In genomic region chr3:66017084-66017990, GRCh38 we compare ENCODE assay signal across 26 cellular contexts. TPM values are rescaled to one million over a fixed set of nuclear protein-coding genes. Genes with fewer than 3 reads are reported as not detected.
A peak's percentile ranks its signal among the peaks of the same experiment; 100 is the strongest.
DNase-seq lines count a peak whose midpoint lies in the region; ATAC-seq and TF ChIP-seq lines count a peak whose summit lies in the region.
"Had no signal": no experiment of that assay in that cellular context is flagged by ENCODE, and none has a peak within 500 bp of the region (broad histone marks: within the 10 kb centered on the region; RNA-seq: fewer than 3 reads in every experiment).

No MANE protein-coding gene starts in this region.

- H3K9me3 ChIP-seq in IMR-90 (ENCODE audit: control insufficient read depth, insufficient read depth, low read length): no peaks in the 10 kb centered on the region
- H3K9me3 ChIP-seq in left lung: no peaks in the 10 kb centered on the region
- H3K9me3 ChIP-seq in prostate gland: no peaks in the 10 kb centered on the region
- H3K9me3 ChIP-seq: SK-N-SH had no signal

- H3K9ac ChIP-seq in IMR-90 (ENCODE audit: low read depth, low read length): no peak overlapping the region
- H3K9ac ChIP-seq: neural progenitor cell, SK-N-SH had no signal

- H3K4me3 ChIP-seq in IMR-90 (ENCODE audit: insufficient read depth, low read depth, low read length) (no peak overlapping the region), left lung (no peak overlapping the region), prostate gland (no peak overlapping the region)
- H3K4me3 ChIP-seq: neural progenitor cell had no signal

- H2BK20ac ChIP-seq in IMR-90 (ENCODE audit: low read depth, low read length): no peak overlapping the region

- TF ChIP-seq POLR2A in IMR-90 (IDR thresholded peaks at IDR 0.05; ENCODE audit: low read depth, low read length) (no peak), prostate gland (IDR thresholded peaks at IDR 0.05) (no peak)

- H3K4me1 ChIP-seq in IMR-90 (ENCODE audit: control insufficient read depth, insufficient read depth, low read length): no peaks in the 10 kb centered on the region; the same call in 1 of the 2 replicates
- H3K4me1 ChIP-seq in left lung: no peaks in the 10 kb centered on the region
- H3K4me1 ChIP-seq in prostate gland (replicated peaks): peaks cover 5% of the 10 kb centered on the region

- no peak overlapping the region for H3K14ac ChIP-seq in IMR-90 (replicated peaks; ENCODE audit: low read depth, low read length)

- WGBS in IMR-90 (ENCODE audit: extremely low coverage in 2 of 2, insufficient read length in 1 of 2), 2 experiments: 97% methylated on average over 5 of the region's 23 CpGs; no CpG with 5 or more reads in 1 of the 2 experiments
- 75% methylated on average over 23 of the region's 23 CpGs for WGBS in prostate gland

- no peak overlapping the region for H2BK5ac ChIP-seq in IMR-90 (ENCODE audit: low read depth, low read length, poor library complexity, severe bottlenecking)

- H2BK120ac ChIP-seq in IMR-90 (ENCODE audit: low read depth, low read length): no peak overlapping the region

- H3K79me1 ChIP-seq in IMR-90 (ENCODE audit: low read depth in 1 of 2, low read length in 2 of 2): peaks cover 34 to 65% of the 10 kb centered on the region in 2 experiments

- H2AFZ ChIP-seq in IMR-90 (replicated peaks; ENCODE audit: low read length, poor library complexity): no peak overlapping the region
- H2AFZ ChIP-seq: neural progenitor cell had no signal

- no peak overlapping the region for H3K56ac ChIP-seq in IMR-90 (ENCODE audit: extremely low read depth, insufficient read depth, low read length)

- no peak for TF ChIP-seq RAD21 in IMR-90 (IDR thresholded peaks at IDR 0.05; ENCODE audit: low read length)

- TF ChIP-seq CTCF in IMR-90 (conservative IDR thresholded peaks at IDR 0.05; ENCODE audit: low read depth, low read length): no peak
- no peak for TF ChIP-seq CTCF in left lung (IDR thresholded peaks at IDR 0.05)
- no peak for TF ChIP-seq CTCF in prostate gland (IDR thresholded peaks at IDR 0.05)

- no peak for ATAC-seq in IMR-90 (ENCODE audit: low read depth)
- peak; percentile 33 for ATAC-seq in left lung
- no peak for ATAC-seq in GM19397 (IDR thresholded peaks at IDR 0.05; ENCODE audit: unreplicated experiment)
- ATAC-seq: activated T-helper 17 cell treated with anti-CD3 and anti-CD28 coated beads, Interleukin-2, amount 50 U/mL, for 72 hours; CD8-positive, alpha-beta T cell; right cardiac atrium had no signal

- peaks cover 37% of the 10 kb centered on the region; the same call in 1 of the 2 replicates for H4K20me1 ChIP-seq in IMR-90 (ENCODE audit: insufficient read depth, low read length)

- H3K4ac ChIP-seq in IMR-90 (ENCODE audit: low read depth, low read length): no peak overlapping the region

- H3K9me1 ChIP-seq in IMR-90 (ENCODE audit: insufficient read depth, low read length): peaks cover 11% of the 10 kb centered on the region

- no peak overlapping the region for H2AK9ac ChIP-seq in IMR-90 (replicated peaks; ENCODE audit: low read depth, low read length, poor library complexity)

- no peak overlapping the region for H4K91ac ChIP-seq in IMR-90 (ENCODE audit: insufficient read depth, low read depth, low read length)

- CTCF ChIA-PET in IMR-90 (lab: Yijun Ruan, JAX): no interaction called here

- POLR2A ChIA-PET in IMR-90 (lab: Charles Lee; ENCODE audit: unreplicated experiment): no interaction called here

- no peak overlapping the region for H2BK15ac ChIP-seq in IMR-90 (ENCODE audit: low read depth, low read length)

- H3K36me3 ChIP-seq in IMR-90 (ENCODE audit: control insufficient read depth, insufficient read depth, low read length) (no peaks in the 10 kb centered on the region), left lung (no peaks in the 10 kb centered on the region), prostate gland (no peaks in the 10 kb centered on the region)
- H3K36me3 ChIP-seq: neural progenitor cell had no signal

- H4K5ac ChIP-seq in IMR-90 (ENCODE audit: low read depth, low read length): peak overlapping the region; percentile 7; the same call in 1 of the 2 replicates

- no TSS peak for BruUV-seq in IMR-90 (replicated peaks; lab: Mats Ljungman, UMichigan)

- H3K4me2 ChIP-seq in IMR-90 (ENCODE audit: low read depth, low read length): no peak overlapping the region
- H3K4me2 ChIP-seq: neural progenitor cell, SK-N-SH had no signal

- H2AK5ac ChIP-seq in IMR-90 (ENCODE audit: low read depth, low read length): no peak overlapping the region

- intact Hi-C loops in IMR-90 (cut with micrococcal nuclease) (no loop called here), left lung (cut with DNase I) (no loop called here), prostate gland (cut with DNase I) (no loop called here)

- no peaks in the 10 kb centered on the region for H3K27me3 ChIP-seq in IMR-90 (ENCODE audit: control insufficient read depth, insufficient read depth, low read length)
- no peaks in the 10 kb centered on the region for H3K27me3 ChIP-seq in left lung
- H3K27me3 ChIP-seq in prostate gland (replicated peaks; ENCODE audit: insufficient read depth): no peaks in the 10 kb centered on the region
- H3K27me3 ChIP-seq: neural progenitor cell had no signal

- no peak overlapping the region for H3K23ac ChIP-seq in IMR-90 (ENCODE audit: low read depth, low read length)

- DNase-seq in NCI-H1105 treated with DMSO at 0.1 percent for 48 hours (lab: John Stamatoyannopoulos, UW): peak; percentile 14
- DNase-seq in NCI-H1105 (lab: John Stamatoyannopoulos, UW): no peak
- no peak for DNase-seq in IMR-90
- DNase-seq in NCI-H69 (lab: John Stamatoyannopoulos, UW): peak; percentile 15
- no peak for DNase-seq in left lung
- no peak for DNase-seq in prostate gland (ENCODE audit: low spot score)
- DNase-seq in activated CD8-positive, alpha-beta memory T cell treated with anti-CD3 and anti-CD28 coated beads, Interleukin-2, amount 50 U/mL, for 48 hours: no peak
- DNase-seq: activated CD4-positive, alpha-beta memory T cell treated with anti-CD3 and anti-CD28 coated beads, Interleukin-2, amount 10 ng/mL, durations not matched to agents 7 days and 5 days; activated CD4-positive, alpha-beta T cell treated with anti-CD3 and anti-CD28 coated beads for 1 hour; activated naive CD4-positive, alpha-beta T cell treated with anti-CD3 and anti-CD28 coated beads, Interleukin-2, amount 50 U/mL, for 16 hours; amygdala; CD8-positive, alpha-beta T cell; DMS 273 treated with DMSO at 0.1 percent for 48 hours; effector CD4-positive, alpha-beta T cell; GF-D8; Kasumi-1; kidney; NCI-H2081; NCI-H774; OCI-M1; SK-N-SH had no signal

- in situ Hi-C loops in IMR-90 (cut with MboI; ENCODE audit: low sequenced_read_pairs): no loop called here

- H3K18ac ChIP-seq in IMR-90 (ENCODE audit: low read depth, low read length): no peak overlapping the region

- no peak overlapping the region for H4K8ac ChIP-seq in IMR-90 (ENCODE audit: low read depth in 2 of 2, low read length in 2 of 2)

- H3K27ac ChIP-seq in IMR-90 (ENCODE audit: insufficient read depth, low read length): no peak overlapping the region
- H3K27ac ChIP-seq in left lung: no peak overlapping the region
- H3K27ac ChIP-seq in prostate gland: no peak overlapping the region
- H3K27ac ChIP-seq: epithelial cell of prostate, neural progenitor cell had no signal

- dilution Hi-C loops in IMR-90 (cut with HindIII; ENCODE audit: low sequenced_read_pairs, unreplicated experiment): no loop called here

TF ChIP-seq in IMR-90, 13 proteins besides CTCF, POLR2A, EP300 and RAD21:
- TF ChIP-seq MAFK (IDR thresholded peaks at IDR 0.05; ENCODE audit: low read depth, low read length): no peak
- TF ChIP-seq RFX5 (IDR thresholded peaks at IDR 0.05; ENCODE audit: low read depth, low read length): no peak
- no peak for TF ChIP-seq FOS (IDR thresholded peaks at IDR 0.05; ENCODE audit: low read depth, low read length)
- TF ChIP-seq SMC3 (IDR thresholded peaks at IDR 0.05; ENCODE audit: low read depth, low read length): no peak
- no peak for TF ChIP-seq MXI1 (IDR thresholded peaks at IDR 0.05; ENCODE audit: borderline replicate concordance, low read depth, low read length)
- TF ChIP-seq MAZ (IDR thresholded peaks at IDR 0.05; ENCODE audit: borderline replicate concordance, low read depth, low read length): no peak
- no peak for TF ChIP-seq CHD1 (IDR thresholded peaks at IDR 0.05; ENCODE audit: low read depth, low read length)
- TF ChIP-seq NFE2L2 (IDR thresholded peaks at IDR 0.05; ENCODE audit: low read depth, low read length): no peak
- TF ChIP-seq RCOR1 (IDR thresholded peaks at IDR 0.05; ENCODE audit: insufficient replicate concordance, low read length): no peak
- TF ChIP-seq CEBPB (IDR thresholded peaks at IDR 0.05; ENCODE audit: low read depth, low read length): no peak
- no peak for TF ChIP-seq BHLHE40 (IDR thresholded peaks at IDR 0.05; ENCODE audit: low read depth, low read length)
- TF ChIP-seq ELK1 (IDR thresholded peaks at IDR 0.05; ENCODE audit: borderline replicate concordance, low read depth, low read length): no peak
TF ChIP-seq in IMR-90: peak in this region for 0.

RNA-seq across cellular contexts. Expression of gene MAGI1, which starts 21.4 kb away (rescaled TPM):
- total RNA-seq in IMR-90 (2012; rRNA removed) (24.2 and 26.4 TPM in 2 replicates), left lung (10 to 100 TPM; 27.4 to 31.6 TPM), prostate gland (10 to 100 TPM; 37.5 to 51.6 TPM)
- 14.4 and 14.5 TPM in 2 replicates for polyA plus RNA-seq in IMR-90 (2012; rRNA removed)
- 6.6 and 8.8 TPM in 2 replicates for polyA plus RNA-seq in IMR-90 (2012; cell fraction: cytosol; rRNA removed)
- 20.8 and 44.3 TPM in 2 replicates for polyA plus RNA-seq in IMR-90 (2012; cell fraction: nucleus; rRNA removed; ENCODE audit: low replicate concordance)
- total RNA-seq: CD8-positive, alpha-beta T cell had no signal

Comparison
In these comparisons a context has a peak if more than half of its experiments do, and no peak if none do; other contexts are left out.
1. DNase-seq: peak in NCI-H1105 treated with DMSO at 0.1 percent for 48 hours (single experiment) and NCI-H69 (single experiment); none in NCI-H1105 (single experiment), IMR-90 (single experiment), left lung (0 of 2), prostate gland (single experiment) and activated CD8-positive, alpha-beta memory T cell treated with anti-CD3 and anti-CD28 coated beads, Interleukin-2, amount 50 U/mL, for 48 hours (single experiment).